ENCODE assay signal across 8 cellular contexts in the genomic region with DNA sequence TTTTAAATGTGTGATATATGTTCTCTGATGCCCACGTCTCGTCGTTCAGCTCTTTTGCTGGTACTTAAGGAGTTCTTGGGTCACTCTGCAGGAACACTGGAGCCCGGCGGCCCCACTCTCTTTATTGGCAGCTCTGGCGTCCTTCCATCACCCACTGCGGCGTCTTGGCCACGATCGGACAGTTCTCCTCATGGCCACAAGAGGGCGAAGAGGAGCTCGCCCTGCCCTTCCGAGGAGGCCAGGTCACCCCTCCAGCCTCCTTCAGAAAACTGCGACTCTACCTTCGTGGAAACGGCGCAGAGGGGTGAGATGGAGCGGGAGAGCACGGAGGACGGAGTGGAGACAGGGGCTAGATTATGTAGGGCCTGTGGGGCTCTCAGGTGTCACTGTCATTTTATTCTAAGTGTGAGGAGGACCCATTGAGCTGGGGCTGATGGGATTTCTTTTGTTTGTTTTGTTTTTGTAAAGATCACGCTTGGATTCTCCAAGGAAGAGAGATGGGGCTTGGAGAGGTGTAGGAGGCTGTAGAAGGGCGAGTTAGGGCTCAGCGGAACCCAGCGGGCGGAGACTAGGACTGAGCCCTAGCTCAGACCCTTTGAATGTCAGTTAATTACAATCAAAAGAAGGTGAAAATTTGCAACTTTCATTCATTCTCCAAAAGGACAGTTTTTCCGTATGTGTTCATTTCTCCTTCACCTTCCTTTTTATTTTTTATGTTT. TPM values are rescaled to one million over a fixed set of nuclear protein-coding genes. Genes with fewer than 3 reads are reported as not detected.
DNase-seq lines count a peak whose midpoint lies in the region; ATAC-seq and TF ChIP-seq lines count a peak whose summit lies in the region.

No MANE protein-coding gene starts in this region.

- H3K9ac ChIP-seq in NT2/D1 (ENCODE audit: insufficient read length, low read depth) = no peak overlapping the region

- intact Hi-C loops in A673 (cut with micrococcal nuclease; ENCODE audit: unreplicated experiment) = no loop called here
- intact Hi-C loops in CD8-positive, alpha-beta T cell (cut with DNase I, micrococcal nuclease) = no loop called here

- H3K4me1 ChIP-seq in A673 (ENCODE audit: insufficient read depth, low read length, poor library complexity, severe bottlenecking) = no peaks in the 10 kb centered on the region
- no peaks in the 10 kb centered on the region for H3K4me1 ChIP-seq in NT2/D1 (ENCODE audit: insufficient read depth, insufficient read length)
- H3K4me1 ChIP-seq in CD8-positive, alpha-beta T cell (ENCODE audit: insufficient read depth, low read length) = no peaks in the 10 kb centered on the region

- BruUV-seq in A673 (replicated peaks; lab: Mats Ljungman, UMichigan) = no TSS peak

- no peaks in the 10 kb centered on the region for H3K9me3 Mint-ChIP-seq in glutamatergic neuron (ENCODE audit: unreplicated experiment)
- peaks cover 5% of the 10 kb centered on the region for H3K9me3 Mint-ChIP-seq in CD8-positive, alpha-beta T cell

- peak overlapping the region; percentile 14 for H3K4me3 Mint-ChIP-seq in glutamatergic neuron (ENCODE audit: unreplicated experiment)
- H3K4me3 Mint-ChIP-seq in CD8-positive, alpha-beta T cell = no peak overlapping the region

- POLR2A ChIA-PET in A673 (lab: Charles Lee; ENCODE audit: low non-redundant PET) = no interaction called here
- POLR2A ChIA-PET in CD8-positive, alpha-beta T cell (lab: Charles Lee) = no interaction called here

- CTCF ChIA-PET in A673 (lab: Charles Lee) = no interaction called here
- CTCF ChIA-PET in CD8-positive, alpha-beta T cell (lab: Charles Lee) = interaction anchor here (0.5 to 0.9 kb wide), 2 partner anchors 12 to 34 kb away, joined by 3 to 4 read pairs; no protein-coding TSS in a partner anchor

- peaks cover 38% of the 10 kb centered on the region for H3K9me3 ChIP-seq in A673 (ENCODE audit: low read depth, low read length, poor library complexity, severe bottlenecking)
- H3K9me3 ChIP-seq in NT2/D1 (ENCODE audit: insufficient read depth, low read length) = peaks cover 28% of the 10 kb centered on the region
- H3K9me3 ChIP-seq in CD8-positive, alpha-beta T cell (ENCODE audit: low read length) = no peaks in the 10 kb centered on the region

- peak; percentile 39 for TF ChIP-seq CTCF in A673 (conservative IDR thresholded peaks at IDR 0.05; ENCODE audit: low read depth, low read length)
- TF ChIP-seq CTCF in GM10266 (IDR thresholded peaks at IDR 0.05; ENCODE audit: control insufficient read depth, insufficient read depth, low read depth, missing control alignments) = peak; percentile 31
- TF ChIP-seq CTCF in glutamatergic neuron (IDR thresholded peaks at IDR 0.05; ENCODE audit: partially characterized antibody, unreplicated experiment) = peak; percentile 82
- no peak for TF ChIP-seq CTCF in CD8-positive, alpha-beta T cell (IDR thresholded peaks at IDR 0.05)

- H3K4me3 ChIP-seq in A673 (ENCODE audit: low read depth, low read length, poor library complexity, severe bottlenecking) (no peak overlapping the region), NT2/D1 (ENCODE audit: insufficient read length, low read depth) (no peak overlapping the region)
- H3K4me3 ChIP-seq in CD8-positive, alpha-beta T cell (ENCODE audit: low read depth, low read length) = no peak overlapping the region

- H3K27ac Mint-ChIP-seq in glutamatergic neuron (ENCODE audit: unreplicated experiment) = no peak overlapping the region
- H3K27ac Mint-ChIP-seq in CD8-positive, alpha-beta T cell = no peak overlapping the region

- H3K36me3 Mint-ChIP-seq in glutamatergic neuron (ENCODE audit: unreplicated experiment) = no peaks in the 10 kb centered on the region
- H3K36me3 Mint-ChIP-seq in CD8-positive, alpha-beta T cell = no peaks in the 10 kb centered on the region

- H3K4me1 Mint-ChIP-seq in glutamatergic neuron (ENCODE audit: low read depth, unreplicated experiment) = peaks cover 8% of the 10 kb centered on the region
- no peaks in the 10 kb centered on the region for H3K4me1 Mint-ChIP-seq in CD8-positive, alpha-beta T cell (ENCODE audit: low read depth)

- H3K27me3 Mint-ChIP-seq in glutamatergic neuron (ENCODE audit: unreplicated experiment) = peaks cover 2% of the 10 kb centered on the region
- H3K27me3 Mint-ChIP-seq in CD8-positive, alpha-beta T cell (ENCODE audit: low read depth) = peaks cover 3% of the 10 kb centered on the region

- H3K36me3 ChIP-seq in A673 (ENCODE audit: insufficient read depth, low read length, poor library complexity, severe bottlenecking) (no peaks in the 10 kb centered on the region), NT2/D1 (ENCODE audit: insufficient read depth, insufficient read length, low read length) (no peaks in the 10 kb centered on the region)
- H3K36me3 ChIP-seq in CD8-positive, alpha-beta T cell (ENCODE audit: insufficient read depth, low read length) = no peaks in the 10 kb centered on the region

- no peak overlapping the region for H3K27ac ChIP-seq in A673 (ENCODE audit: low read depth, low read length, poor library complexity, severe bottlenecking)
- no peak overlapping the region for H3K27ac ChIP-seq in CD8-positive, alpha-beta T cell (ENCODE audit: low read depth, low read length)

- H3K27me3 ChIP-seq in A673 (replicated peaks; ENCODE audit: insufficient read depth, low read depth, low read length, poor library complexity) = no peaks in the 10 kb centered on the region
- no peaks in the 10 kb centered on the region for H3K27me3 ChIP-seq in NT2/D1 (ENCODE audit: insufficient read depth, insufficient read length)
- H3K27me3 ChIP-seq in CD8-positive, alpha-beta T cell (ENCODE audit: insufficient read depth, low read length) = no peaks in the 10 kb centered on the region

- ATAC-seq in CD8-positive, alpha-beta T cell = no peak
- ATAC-seq in HG02938 (IDR thresholded peaks at IDR 0.05; ENCODE audit: unreplicated experiment) = no peak
- no peak for ATAC-seq in HG03175 (IDR thresholded peaks at IDR 0.05; ENCODE audit: unreplicated experiment)

- DNase-seq in A673 (ENCODE audit: low spot score) = no peak
- no peak for DNase-seq in GM10266 (ENCODE audit: extremely low spot score)
- DNase-seq in NT2/D1 (ENCODE audit: low read depth, low spot score) = peak; percentile 30
- peak; percentile 68 for DNase-seq in glutamatergic neuron
- no peak for DNase-seq in CD8-positive, alpha-beta T cell
- no peak for DNase-seq in DMS153 treated with DMSO at 0.1 percent for 48 hours (lab: John Stamatoyannopoulos, UW; ENCODE audit: unreplicated experiment)

RNA-seq across cellular contexts. Expression of gene GABRA5, which starts 28.0 kb away (rescaled TPM):
- total RNA-seq in A673 (2021) (not detected in 2 replicates), glutamatergic neuron (ENCODE audit: unreplicated experiment) (1.1 TPM)
- total RNA-seq in CD8-positive, alpha-beta T cell = not detected

Comparison
In these comparisons a context has a peak if more than half of its experiments do, and no peak if none do; other contexts are left out.
1. DNase-seq: peak in NT2/D1 (single experiment) and glutamatergic neuron (single experiment); none in A673 (single experiment), GM10266 (single experiment), CD8-positive, alpha-beta T cell (0 of 7) and DMS153 treated with DMSO at 0.1 percent for 48 hours (single experiment).